In the genomic region with DNA sequence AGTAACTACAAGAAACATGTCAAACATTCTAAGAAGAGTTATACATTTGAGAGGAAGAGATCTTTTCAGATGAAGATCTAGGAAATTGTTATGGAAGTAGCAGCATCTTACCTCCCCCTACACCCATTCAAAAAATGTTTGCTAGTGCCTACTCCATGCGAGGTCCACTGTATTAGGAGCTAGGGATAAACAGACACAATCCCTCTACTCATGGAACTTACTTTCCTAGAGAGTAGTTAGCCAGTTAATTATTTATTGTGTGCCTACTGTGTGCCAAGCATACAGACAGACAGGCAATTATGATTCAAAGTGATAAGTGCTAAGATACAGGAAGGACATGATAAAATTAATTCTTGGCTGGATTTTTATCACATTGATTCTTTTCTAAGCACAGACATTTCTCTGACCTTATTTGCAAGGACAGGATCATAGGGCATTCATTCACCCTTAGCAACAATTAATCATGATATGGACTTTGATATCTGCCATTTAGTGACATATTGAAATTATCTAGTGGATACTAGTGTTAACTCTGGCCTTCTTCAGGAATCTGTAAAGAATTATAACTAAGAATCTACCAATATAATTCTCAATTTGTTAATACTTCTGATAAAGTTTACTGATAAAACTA, we compare ENCODE assay signal across 2 cellular contexts.
TF ChIP-seq lines count a peak whose summit lies in the region.

No MANE protein-coding gene starts in this region.

TF ChIP-seq in GM23338, 12 proteins besides CTCF, POLR2A, EP300 and RAD21 (continued from another document):
- TF ChIP-seq, protein P1, sequence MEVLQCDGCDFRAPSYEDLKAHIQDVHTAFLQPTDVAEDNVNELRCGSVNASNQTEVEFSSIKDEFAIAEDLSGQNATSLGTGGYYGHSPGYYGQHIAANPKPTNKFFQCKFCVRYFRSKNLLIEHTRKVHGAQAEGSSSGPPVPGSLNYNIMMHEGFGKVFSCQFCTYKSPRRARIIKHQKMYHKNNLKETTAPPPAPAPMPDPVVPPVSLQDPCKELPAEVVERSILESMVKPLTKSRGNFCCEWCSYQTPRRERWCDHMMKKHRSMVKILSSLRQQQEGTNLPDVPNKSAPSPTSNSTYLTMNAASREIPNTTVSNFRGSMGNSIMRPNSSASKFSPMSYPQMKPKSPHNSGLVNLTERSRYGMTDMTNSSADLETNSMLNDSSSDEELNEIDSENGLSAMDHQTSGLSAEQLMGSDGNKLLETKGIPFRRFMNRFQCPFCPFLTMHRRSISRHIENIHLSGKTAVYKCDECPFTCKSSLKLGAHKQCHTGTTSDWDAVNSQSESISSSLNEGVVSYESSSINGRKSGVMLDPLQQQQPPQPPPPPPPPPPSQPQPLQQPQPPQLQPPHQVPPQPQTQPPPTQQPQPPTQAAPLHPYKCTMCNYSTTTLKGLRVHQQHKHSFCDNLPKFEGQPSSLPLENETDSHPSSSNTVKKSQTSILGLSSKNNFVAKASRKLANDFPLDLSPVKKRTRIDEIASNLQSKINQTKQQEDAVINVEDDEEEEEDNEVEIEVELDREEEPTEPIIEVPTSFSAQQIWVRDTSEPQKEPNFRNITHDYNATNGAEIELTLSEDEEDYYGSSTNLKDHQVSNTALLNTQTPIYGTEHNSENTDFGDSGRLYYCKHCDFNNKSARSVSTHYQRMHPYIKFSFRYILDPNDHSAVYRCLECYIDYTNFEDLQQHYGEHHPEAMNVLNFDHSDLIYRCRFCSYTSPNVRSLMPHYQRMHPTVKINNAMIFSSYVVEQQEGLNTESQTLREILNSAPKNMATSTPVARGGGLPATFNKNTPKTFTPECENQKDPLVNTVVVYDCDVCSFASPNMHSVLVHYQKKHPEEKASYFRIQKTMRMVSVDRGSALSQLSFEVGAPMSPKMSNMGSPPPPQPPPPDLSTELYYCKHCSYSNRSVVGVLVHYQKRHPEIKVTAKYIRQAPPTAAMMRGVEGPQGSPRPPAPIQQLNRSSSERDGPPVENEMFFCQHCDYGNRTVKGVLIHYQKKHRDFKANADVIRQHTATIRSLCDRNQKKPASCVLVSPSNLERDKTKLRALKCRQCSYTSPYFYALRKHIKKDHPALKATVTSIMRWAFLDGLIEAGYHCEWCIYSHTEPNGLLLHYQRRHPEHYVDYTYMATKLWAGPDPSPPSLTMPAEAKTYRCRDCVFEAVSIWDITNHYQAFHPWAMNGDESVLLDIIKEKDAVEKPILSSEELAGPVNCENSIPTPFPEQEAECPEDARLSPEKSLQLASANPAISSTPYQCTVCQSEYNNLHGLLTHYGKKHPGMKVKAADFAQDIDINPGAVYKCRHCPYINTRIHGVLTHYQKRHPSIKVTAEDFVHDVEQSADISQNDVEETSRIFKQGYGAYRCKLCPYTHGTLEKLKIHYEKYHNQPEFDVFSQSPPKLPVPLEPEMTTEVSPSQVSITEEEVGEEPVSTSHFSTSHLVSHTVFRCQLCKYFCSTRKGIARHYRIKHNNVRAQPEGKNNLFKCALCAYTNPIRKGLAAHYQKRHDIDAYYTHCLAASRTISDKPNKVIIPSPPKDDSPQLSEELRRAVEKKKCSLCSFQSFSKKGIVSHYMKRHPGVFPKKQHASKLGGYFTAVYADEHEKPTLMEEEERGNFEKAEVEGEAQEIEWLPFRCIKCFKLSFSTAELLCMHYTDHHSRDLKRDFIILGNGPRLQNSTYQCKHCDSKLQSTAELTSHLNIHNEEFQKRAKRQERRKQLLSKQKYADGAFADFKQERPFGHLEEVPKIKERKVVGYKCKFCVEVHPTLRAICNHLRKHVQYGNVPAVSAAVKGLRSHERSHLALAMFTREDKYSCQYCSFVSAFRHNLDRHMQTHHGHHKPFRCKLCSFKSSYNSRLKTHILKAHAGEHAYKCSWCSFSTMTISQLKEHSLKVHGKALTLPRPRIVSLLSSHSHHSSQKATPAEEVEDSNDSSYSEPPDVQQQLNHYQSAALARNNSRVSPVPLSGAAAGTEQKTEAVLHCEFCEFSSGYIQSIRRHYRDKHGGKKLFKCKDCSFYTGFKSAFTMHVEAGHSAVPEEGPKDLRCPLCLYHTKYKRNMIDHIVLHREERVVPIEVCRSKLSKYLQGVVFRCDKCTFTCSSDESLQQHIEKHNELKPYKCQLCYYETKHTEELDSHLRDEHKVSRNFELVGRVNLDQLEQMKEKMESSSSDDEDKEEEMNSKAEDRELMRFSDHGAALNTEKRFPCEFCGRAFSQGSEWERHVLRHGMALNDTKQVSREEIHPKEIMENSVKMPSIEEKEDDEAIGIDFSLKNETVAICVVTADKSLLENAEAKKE (CRISPR knock-in tag; IDR thresholded peaks at IDR 0.05) = no peak
- TF ChIP-seq STAT1 (IDR thresholded peaks at IDR 0.05; ENCODE audit: unreplicated experiment) = no peak

TF ChIP-seq in WTC11, 78 proteins besides CTCF, POLR2A, EP300 and RAD21 (continued from another document):
- TF ChIP-seq, protein P2, sequence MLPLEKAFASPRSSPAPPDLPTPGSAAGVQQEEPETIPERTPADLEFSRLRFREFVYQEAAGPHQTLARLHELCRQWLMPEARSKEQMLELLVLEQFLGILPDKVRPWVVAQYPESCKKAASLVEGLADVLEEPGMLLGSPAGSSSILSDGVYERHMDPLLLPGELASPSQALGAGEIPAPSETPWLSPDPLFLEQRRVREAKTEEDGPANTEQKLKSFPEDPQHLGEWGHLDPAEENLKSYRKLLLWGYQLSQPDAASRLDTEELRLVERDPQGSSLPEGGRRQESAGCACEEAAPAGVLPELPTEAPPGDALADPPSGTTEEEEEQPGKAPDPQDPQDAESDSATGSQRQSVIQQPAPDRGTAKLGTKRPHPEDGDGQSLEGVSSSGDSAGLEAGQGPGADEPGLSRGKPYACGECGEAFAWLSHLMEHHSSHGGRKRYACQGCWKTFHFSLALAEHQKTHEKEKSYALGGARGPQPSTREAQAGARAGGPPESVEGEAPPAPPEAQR (CRISPR knock-in tag; IDR thresholded peaks at IDR 0.05) = no peak
- TF ChIP-seq, protein P3, sequence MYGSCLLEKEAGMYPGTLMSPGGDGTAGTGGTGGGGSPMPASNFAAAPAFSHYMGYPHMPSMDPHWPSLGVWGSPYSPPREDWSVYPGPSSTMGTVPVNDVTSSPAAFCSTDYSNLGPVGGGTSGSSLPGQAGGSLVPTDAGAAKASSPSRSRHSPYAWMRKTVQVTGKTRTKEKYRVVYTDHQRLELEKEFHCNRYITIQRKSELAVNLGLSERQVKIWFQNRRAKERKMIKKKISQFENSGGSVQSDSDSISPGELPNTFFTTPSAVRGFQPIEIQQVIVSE (CRISPR knock-in tag; IDR thresholded peaks at IDR 0.05; ENCODE audit: borderline replicate concordance) = no peak
- TF ChIP-seq SMAD4 (CRISPR knock-in tag; IDR thresholded peaks at IDR 0.05) = no peak
